In genomic region chr17:80453980-80454556, GRCh38 we compare ENCODE assay signal across 8 cellular contexts. TPM values are rescaled to one million over a fixed set of nuclear protein-coding genes. Genes with fewer than 3 reads are reported as not detected.
A peak's percentile ranks its signal among the peaks of the same experiment; 100 is the strongest.
DNase-seq lines count a peak whose midpoint lies in the region; ATAC-seq lines count a peak whose summit lies in the region.

No MANE protein-coding gene starts in this region.

- H3K4me3 ChIP-seq in iPS-11a (ENCODE audit: low read depth, low read length) = peak overlapping the region; percentile 76

- intact Hi-C loops in activated CD4-positive, alpha-beta memory T cell treated with anti-CD3 and anti-CD28 coated beads for 36 hours (cut with micrococcal nuclease) = loop anchor here (10.0 kb wide), 1 partner anchor 441 kb away; no protein-coding TSS in a partner anchor

- peaks cover 40% of the 10 kb centered on the region for H3K4me1 Mint-ChIP-seq in activated CD8-positive, alpha-beta memory T cell treated with anti-CD3 and anti-CD28 coated beads, Interleukin-2, amount 10 ng/mL, durations not matched to agents 7 days and 5 days
- H3K4me1 Mint-ChIP-seq in activated CD4-positive, alpha-beta memory T cell treated with anti-CD3 and anti-CD28 coated beads for 36 hours (ENCODE audit: low read depth) = peaks cover 16% of the 10 kb centered on the region
- H3K4me1 Mint-ChIP-seq in stimulated activated naive CD8-positive, alpha-beta T cell treated with anti-CD3 and anti-CD28 coated beads, Interleukin-15, amount 100 ng/mL, for 72 hours = peaks cover 48% of the 10 kb centered on the region

- peaks cover 8% of the 10 kb centered on the region for H3K27me3 Mint-ChIP-seq in activated CD8-positive, alpha-beta memory T cell treated with anti-CD3 and anti-CD28 coated beads, Interleukin-2, amount 10 ng/mL, durations not matched to agents 7 days and 5 days
- peaks cover 10% of the 10 kb centered on the region for H3K27me3 Mint-ChIP-seq in activated CD4-positive, alpha-beta memory T cell treated with anti-CD3 and anti-CD28 coated beads for 36 hours
- peaks cover 29% of the 10 kb centered on the region for H3K27me3 Mint-ChIP-seq in stimulated activated naive CD8-positive, alpha-beta T cell treated with anti-CD3 and anti-CD28 coated beads, Interleukin-15, amount 100 ng/mL, for 72 hours

- no peaks in the 10 kb centered on the region for H3K9me3 Mint-ChIP-seq in activated CD8-positive, alpha-beta memory T cell treated with anti-CD3 and anti-CD28 coated beads, Interleukin-2, amount 10 ng/mL, durations not matched to agents 7 days and 5 days (ENCODE audit: low read depth)
- no peaks in the 10 kb centered on the region for H3K9me3 Mint-ChIP-seq in activated CD4-positive, alpha-beta memory T cell treated with anti-CD3 and anti-CD28 coated beads for 36 hours
- no peaks in the 10 kb centered on the region for H3K9me3 Mint-ChIP-seq in stimulated activated naive CD8-positive, alpha-beta T cell treated with anti-CD3 and anti-CD28 coated beads, Interleukin-15, amount 100 ng/mL, for 72 hours

- in situ Hi-C loops in G401 (cut with HindIII; ENCODE audit: low sequenced_read_pairs) = no loop called here

- DNase-seq in activated CD8-positive, alpha-beta memory T cell treated with anti-CD3 and anti-CD28 coated beads, Interleukin-2, amount 10 ng/mL, durations not matched to agents 7 days and 5 days = no peak
- no peak for DNase-seq in activated CD8-positive, alpha-beta memory T cell treated with anti-CD3 and anti-CD28 coated beads for 24 hours
- peak; percentile 37 for DNase-seq in activated CD4-positive, alpha-beta memory T cell treated with anti-CD3 and anti-CD28 coated beads for 36 hours
- no peak for DNase-seq in stimulated activated naive CD8-positive, alpha-beta T cell treated with anti-CD3 and anti-CD28 coated beads, Interleukin-15, amount 100 ng/mL, for 72 hours
- no peak for DNase-seq in G401 (ENCODE audit: low spot score)
- DNase-seq in NCI-H748 (lab: John Stamatoyannopoulos, UW; ENCODE audit: unreplicated experiment) = no peak
- no peak for DNase-seq in epidermal melanocyte (ENCODE audit: insufficient read length, low spot score)

- POLR2A ChIA-PET in activated CD4-positive, alpha-beta memory T cell treated with anti-CD3 and anti-CD28 coated beads for 36 hours (lab: Charles Lee) = interaction anchor here (0.6 to 2.0 kb wide), 11 partner anchors 8 to 770 kb away, joined by 3 to 19 read pairs (median 3); partner anchors contain the start of gene RPTOR

- H3K4me3 Mint-ChIP-seq in activated CD8-positive, alpha-beta memory T cell treated with anti-CD3 and anti-CD28 coated beads, Interleukin-2, amount 10 ng/mL, durations not matched to agents 7 days and 5 days = peak overlapping the region; percentile 89
- peak overlapping the region; percentile 96 for H3K4me3 Mint-ChIP-seq in activated CD4-positive, alpha-beta memory T cell treated with anti-CD3 and anti-CD28 coated beads for 36 hours
- H3K4me3 Mint-ChIP-seq in stimulated activated naive CD8-positive, alpha-beta T cell treated with anti-CD3 and anti-CD28 coated beads, Interleukin-15, amount 100 ng/mL, for 72 hours = peak overlapping the region; percentile 96 to 98

- H3K36me3 Mint-ChIP-seq in activated CD8-positive, alpha-beta memory T cell treated with anti-CD3 and anti-CD28 coated beads, Interleukin-2, amount 10 ng/mL, durations not matched to agents 7 days and 5 days = no peaks in the 10 kb centered on the region
- peaks cover 3% of the 10 kb centered on the region for H3K36me3 Mint-ChIP-seq in activated CD4-positive, alpha-beta memory T cell treated with anti-CD3 and anti-CD28 coated beads for 36 hours

- H3K27ac Mint-ChIP-seq in activated CD8-positive, alpha-beta memory T cell treated with anti-CD3 and anti-CD28 coated beads, Interleukin-2, amount 10 ng/mL, durations not matched to agents 7 days and 5 days = peak overlapping the region; percentile 96
- H3K27ac Mint-ChIP-seq in activated CD4-positive, alpha-beta memory T cell treated with anti-CD3 and anti-CD28 coated beads for 36 hours = peak overlapping the region; percentile 98
- H3K27ac Mint-ChIP-seq in stimulated activated naive CD8-positive, alpha-beta T cell treated with anti-CD3 and anti-CD28 coated beads, Interleukin-15, amount 100 ng/mL, for 72 hours = peak overlapping the region; percentile 100

- ATAC-seq in activated CD8-positive, alpha-beta memory T cell treated with anti-CD3 and anti-CD28 coated beads, Interleukin-2, amount 10 ng/mL, durations not matched to agents 7 days and 5 days = peak; percentile 1
- ATAC-seq in stimulated activated naive CD8-positive, alpha-beta T cell treated with anti-CD3 and anti-CD28 coated beads, Interleukin-15, amount 100 ng/mL, for 72 hours = peak; percentile 8

- CTCF ChIA-PET in activated CD8-positive, alpha-beta memory T cell treated with anti-CD3 and anti-CD28 coated beads, Interleukin-2, amount 10 ng/mL, durations not matched to agents 7 days and 5 days (lab: Charles Lee) = interaction anchor here (0.8 to 1.8 kb wide), 9 partner anchors 11 to 769 kb away, joined by 3 to 14 read pairs (median 3); partner anchors contain the start of genes CEP131 and GAA
- CTCF ChIA-PET in activated CD4-positive, alpha-beta memory T cell treated with anti-CD3 and anti-CD28 coated beads for 36 hours (lab: Charles Lee) = interaction anchor here (0.7 to 1.9 kb wide), 7 partner anchors 27 to 516 kb away, joined by 3 to 8 read pairs (median 4); partner anchors contain the start of gene GAA

RNA-seq across cellular contexts. Expression of gene NPTX1, which starts 22.3 kb away (rescaled TPM):
- 1 to 10 TPM; 8.0 to 9.3 TPM for total RNA-seq in activated CD8-positive, alpha-beta memory T cell treated with anti-CD3 and anti-CD28 coated beads, Interleukin-2, amount 10 ng/mL, durations not matched to agents 7 days and 5 days
- 1 to 10 TPM; 1.2 to 1.4 TPM for total RNA-seq in activated CD4-positive, alpha-beta memory T cell treated with anti-CD3 and anti-CD28 coated beads for 36 hours
- 0.07 and 0.12 TPM in 2 replicates for total RNA-seq in G401 (2014; rRNA removed; shearing (Covaris generic))

RNA-seq across cellular contexts. Expression of gene ENDOV, which starts 39.1 kb away (rescaled TPM):
- total RNA-seq in activated CD8-positive, alpha-beta memory T cell treated with anti-CD3 and anti-CD28 coated beads, Interleukin-2, amount 10 ng/mL, durations not matched to agents 7 days and 5 days = 10 to 100 TPM; 15.1 to 18.4 TPM
- total RNA-seq in activated CD4-positive, alpha-beta memory T cell treated with anti-CD3 and anti-CD28 coated beads for 36 hours = 10 to 100 TPM; 16.1 to 16.3 TPM
- 28.1 and 30.7 TPM in 2 replicates for total RNA-seq in G401 (2014; rRNA removed; shearing (Covaris generic))
